In genomic region chr7:122261442-122261841, GRCh38 we compare ENCODE assay signal across 19 cellular contexts. TPM values are rescaled to one million over a fixed set of nuclear protein-coding genes. Genes with fewer than 3 reads are reported as not detected.
DNase-seq lines count a peak whose midpoint lies in the region; ATAC-seq and TF ChIP-seq lines count a peak whose summit lies in the region.
"Had no signal": no experiment of that assay in that cellular context is flagged by ENCODE, and none has a peak within 500 bp of the region (broad histone marks: within the 10 kb centered on the region; RNA-seq: fewer than 3 reads in every experiment).

No MANE protein-coding gene starts in this region.

- peak; percentile 28 for DNase-seq in NCI-H82 (lab: John Stamatoyannopoulos, UW)
- DNase-seq in NCI-H82 treated with DMSO at 0.1 percent for 48 hours (lab: John Stamatoyannopoulos, UW; ENCODE audit: unreplicated experiment), result no peak
- DNase-seq in NCI-H146 (lab: John Stamatoyannopoulos, UW), result peak; percentile 5
- no peak for DNase-seq in WTC11 (ENCODE audit: low spot score)
- no peak for DNase-seq in cardiac septum (ENCODE audit: low spot score)
- no peak for DNase-seq in KBM-7
- DNase-seq: 8988T; CD4-positive, alpha-beta memory T cell; DMS153; DMS79; GDM1; GOT3; HCEC 1CT; KG1 had no signal

- CTCF ChIA-PET in WTC11 (lab: Charles Lee), result interaction anchor here (0.6 to 1.2 kb wide), 4 partner anchors 13 to 512 kb away, joined by 3 to 4 read pairs (median 3); no protein-coding TSS in a partner anchor

- no peak for TF ChIP-seq CTCF in WTC11 (IDR thresholded peaks at IDR 0.05)

- peak overlapping the region; percentile 1; the same call in 1 of the 2 replicates for H3K4me3 Mint-ChIP-seq in WTC11
- H3K4me3 Mint-ChIP-seq: CD14-positive monocyte; CD4-positive, alpha-beta memory T cell; IgD-negative memory B cell had no signal

- H3K27me3 Mint-ChIP-seq in WTC11 (ENCODE audit: low read depth), result no peaks in the 10 kb centered on the region; the same call in none of the 2 replicates
- H3K27me3 Mint-ChIP-seq: IgD-negative memory B cell had no signal

- peak; percentile 30 for ATAC-seq in WTC11
- no peak for ATAC-seq in HG02938 (IDR thresholded peaks at IDR 0.05; ENCODE audit: unreplicated experiment)
- no peak for ATAC-seq in HG02973 (IDR thresholded peaks at IDR 0.05; ENCODE audit: unreplicated experiment)

- H3K27ac Mint-ChIP-seq in WTC11, result peak overlapping the region; percentile 13
- H3K27ac Mint-ChIP-seq: CD14-positive monocyte; CD4-positive, alpha-beta memory T cell; IgD-negative memory B cell had no signal

- POLR2A ChIA-PET in WTC11 (lab: Charles Lee), result interaction anchor here (0.6 kb wide), 1 partner anchor 32 kb away, joined by 3 read pairs; no protein-coding TSS in a partner anchor

- H3K36me3 Mint-ChIP-seq in WTC11, result no peaks in the 10 kb centered on the region
- H3K36me3 Mint-ChIP-seq: CD14-positive monocyte; CD4-positive, alpha-beta memory T cell had no signal

- intact Hi-C loops in cardiac septum (cut with DNase I), result no loop called here

- in situ Hi-C loops in KBM-7 (cut with MboI; ENCODE audit: low pct_unique_long_range_greater_than_20kb, low sequenced_read_pairs), result no loop called here

- peaks cover 4% of the 10 kb centered on the region; the same call in 1 of the 2 replicates for H3K9me3 Mint-ChIP-seq in WTC11
- H3K9me3 Mint-ChIP-seq: IgD-negative memory B cell had no signal

- H3K4me1 Mint-ChIP-seq in WTC11, result peaks cover 37% of the 10 kb centered on the region
- H3K4me1 Mint-ChIP-seq: CD14-positive monocyte; CD4-positive, alpha-beta memory T cell; IgD-negative memory B cell had no signal

TF ChIP-seq in WTC11, 78 proteins besides CTCF, POLR2A, EP300 and RAD21:
- TF ChIP-seq JAZF1 (CRISPR knock-in tag; IDR thresholded peaks at IDR 0.05) (no peak), EMX1 (CRISPR knock-in tag; IDR thresholded peaks at IDR 0.05) (no peak), KAT7 (CRISPR knock-in tag; IDR thresholded peaks at IDR 0.05; ENCODE audit: borderline replicate concordance) (no peak), ZNF423 (CRISPR knock-in tag; IDR thresholded peaks at IDR 0.05) (no peak), FOXK1 (CRISPR knock-in tag; IDR thresholded peaks at IDR 0.05) (no peak), ZNF396 (CRISPR knock-in tag; IDR thresholded peaks at IDR 0.05; ENCODE audit: borderline replicate concordance) (no peak), GABPB1 (CRISPR knock-in tag; IDR thresholded peaks at IDR 0.05) (no peak), RORB (CRISPR knock-in tag; IDR thresholded peaks at IDR 0.05) (no peak), IRF1 (CRISPR knock-in tag; IDR thresholded peaks at IDR 0.05) (no peak), ZBTB43 (CRISPR knock-in tag; IDR thresholded peaks at IDR 0.05) (no peak), SP1 (CRISPR knock-in tag; conservative IDR thresholded peaks at IDR 0.05) (no peak), NR3C1 (CRISPR knock-in tag; conservative IDR thresholded peaks at IDR 0.05; ENCODE audit: low read depth) (no peak), TEAD1 (CRISPR knock-in tag; IDR thresholded peaks at IDR 0.05) (no peak), NFYB (CRISPR knock-in tag; conservative IDR thresholded peaks at IDR 0.05; ENCODE audit: low read depth) (no peak)
- TF ChIP-seq, protein P1, sequence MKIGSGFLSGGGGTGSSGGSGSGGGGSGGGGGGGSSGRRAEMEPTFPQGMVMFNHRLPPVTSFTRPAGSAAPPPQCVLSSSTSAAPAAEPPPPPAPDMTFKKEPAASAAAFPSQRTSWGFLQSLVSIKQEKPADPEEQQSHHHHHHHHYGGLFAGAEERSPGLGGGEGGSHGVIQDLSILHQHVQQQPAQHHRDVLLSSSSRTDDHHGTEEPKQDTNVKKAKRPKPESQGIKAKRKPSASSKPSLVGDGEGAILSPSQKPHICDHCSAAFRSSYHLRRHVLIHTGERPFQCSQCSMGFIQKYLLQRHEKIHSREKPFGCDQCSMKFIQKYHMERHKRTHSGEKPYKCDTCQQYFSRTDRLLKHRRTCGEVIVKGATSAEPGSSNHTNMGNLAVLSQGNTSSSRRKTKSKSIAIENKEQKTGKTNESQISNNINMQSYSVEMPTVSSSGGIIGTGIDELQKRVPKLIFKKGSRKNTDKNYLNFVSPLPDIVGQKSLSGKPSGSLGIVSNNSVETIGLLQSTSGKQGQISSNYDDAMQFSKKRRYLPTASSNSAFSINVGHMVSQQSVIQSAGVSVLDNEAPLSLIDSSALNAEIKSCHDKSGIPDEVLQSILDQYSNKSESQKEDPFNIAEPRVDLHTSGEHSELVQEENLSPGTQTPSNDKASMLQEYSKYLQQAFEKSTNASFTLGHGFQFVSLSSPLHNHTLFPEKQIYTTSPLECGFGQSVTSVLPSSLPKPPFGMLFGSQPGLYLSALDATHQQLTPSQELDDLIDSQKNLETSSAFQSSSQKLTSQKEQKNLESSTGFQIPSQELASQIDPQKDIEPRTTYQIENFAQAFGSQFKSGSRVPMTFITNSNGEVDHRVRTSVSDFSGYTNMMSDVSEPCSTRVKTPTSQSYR (CRISPR knock-in tag; IDR thresholded peaks at IDR 0.05), result no peak
- TF ChIP-seq, protein P2, sequence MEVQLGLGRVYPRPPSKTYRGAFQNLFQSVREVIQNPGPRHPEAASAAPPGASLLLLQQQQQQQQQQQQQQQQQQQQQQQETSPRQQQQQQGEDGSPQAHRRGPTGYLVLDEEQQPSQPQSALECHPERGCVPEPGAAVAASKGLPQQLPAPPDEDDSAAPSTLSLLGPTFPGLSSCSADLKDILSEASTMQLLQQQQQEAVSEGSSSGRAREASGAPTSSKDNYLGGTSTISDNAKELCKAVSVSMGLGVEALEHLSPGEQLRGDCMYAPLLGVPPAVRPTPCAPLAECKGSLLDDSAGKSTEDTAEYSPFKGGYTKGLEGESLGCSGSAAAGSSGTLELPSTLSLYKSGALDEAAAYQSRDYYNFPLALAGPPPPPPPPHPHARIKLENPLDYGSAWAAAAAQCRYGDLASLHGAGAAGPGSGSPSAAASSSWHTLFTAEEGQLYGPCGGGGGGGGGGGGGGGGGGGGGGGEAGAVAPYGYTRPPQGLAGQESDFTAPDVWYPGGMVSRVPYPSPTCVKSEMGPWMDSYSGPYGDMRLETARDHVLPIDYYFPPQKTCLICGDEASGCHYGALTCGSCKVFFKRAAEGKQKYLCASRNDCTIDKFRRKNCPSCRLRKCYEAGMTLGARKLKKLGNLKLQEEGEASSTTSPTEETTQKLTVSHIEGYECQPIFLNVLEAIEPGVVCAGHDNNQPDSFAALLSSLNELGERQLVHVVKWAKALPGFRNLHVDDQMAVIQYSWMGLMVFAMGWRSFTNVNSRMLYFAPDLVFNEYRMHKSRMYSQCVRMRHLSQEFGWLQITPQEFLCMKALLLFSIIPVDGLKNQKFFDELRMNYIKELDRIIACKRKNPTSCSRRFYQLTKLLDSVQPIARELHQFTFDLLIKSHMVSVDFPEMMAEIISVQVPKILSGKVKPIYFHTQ (CRISPR knock-in tag; IDR thresholded peaks at IDR 0.05), result no peak
- TF ChIP-seq, protein P3, sequence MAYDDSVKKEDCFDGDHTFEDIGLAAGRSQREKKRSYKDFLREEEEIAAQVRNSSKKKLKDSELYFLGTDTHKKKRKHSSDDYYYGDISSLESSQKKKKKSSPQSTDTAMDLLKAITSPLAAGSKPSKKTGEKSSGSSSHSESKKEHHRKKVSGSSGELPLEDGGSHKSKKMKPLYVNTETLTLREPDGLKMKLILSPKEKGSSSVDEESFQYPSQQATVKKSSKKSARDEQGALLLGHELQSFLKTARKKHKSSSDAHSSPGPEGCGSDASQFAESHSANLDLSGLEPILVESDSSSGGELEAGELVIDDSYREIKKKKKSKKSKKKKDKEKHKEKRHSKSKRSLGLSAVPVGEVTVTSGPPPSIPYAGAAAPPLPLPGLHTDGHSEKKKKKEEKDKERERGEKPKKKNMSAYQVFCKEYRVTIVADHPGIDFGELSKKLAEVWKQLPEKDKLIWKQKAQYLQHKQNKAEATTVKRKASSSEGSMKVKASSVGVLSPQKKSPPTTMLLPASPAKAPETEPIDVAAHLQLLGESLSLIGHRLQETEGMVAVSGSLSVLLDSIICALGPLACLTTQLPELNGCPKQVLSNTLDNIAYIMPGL (CRISPR knock-in tag; IDR thresholded peaks at IDR 0.05), result no peak
- TF ChIP-seq, protein P4, sequence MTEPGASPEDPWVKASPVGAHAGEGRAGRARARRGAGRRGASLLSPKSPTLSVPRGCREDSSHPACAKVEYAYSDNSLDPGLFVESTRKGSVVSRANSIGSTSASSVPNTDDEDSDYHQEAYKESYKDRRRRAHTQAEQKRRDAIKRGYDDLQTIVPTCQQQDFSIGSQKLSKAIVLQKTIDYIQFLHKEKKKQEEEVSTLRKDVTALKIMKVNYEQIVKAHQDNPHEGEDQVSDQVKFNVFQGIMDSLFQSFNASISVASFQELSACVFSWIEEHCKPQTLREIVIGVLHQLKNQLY (CRISPR knock-in tag; IDR thresholded peaks at IDR 0.05), result no peak
- TF ChIP-seq, protein P5, sequence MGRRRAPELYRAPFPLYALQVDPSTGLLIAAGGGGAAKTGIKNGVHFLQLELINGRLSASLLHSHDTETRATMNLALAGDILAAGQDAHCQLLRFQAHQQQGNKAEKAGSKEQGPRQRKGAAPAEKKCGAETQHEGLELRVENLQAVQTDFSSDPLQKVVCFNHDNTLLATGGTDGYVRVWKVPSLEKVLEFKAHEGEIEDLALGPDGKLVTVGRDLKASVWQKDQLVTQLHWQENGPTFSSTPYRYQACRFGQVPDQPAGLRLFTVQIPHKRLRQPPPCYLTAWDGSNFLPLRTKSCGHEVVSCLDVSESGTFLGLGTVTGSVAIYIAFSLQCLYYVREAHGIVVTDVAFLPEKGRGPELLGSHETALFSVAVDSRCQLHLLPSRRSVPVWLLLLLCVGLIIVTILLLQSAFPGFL (CRISPR knock-in tag; IDR thresholded peaks at IDR 0.05; ENCODE audit: borderline replicate concordance), result no peak

RNA-seq across cellular contexts. Expression of gene FEZF1, which starts 43.1 kb away (rescaled TPM):
- total RNA-seq in WTC11 (2021), result 11.1 to 20.0 TPM (median 11.6 TPM) in 3 replicates
- total RNA-seq in cardiac septum, result 0.13 TPM
- total RNA-seq: CD4-positive, alpha-beta memory T cell; HepG2 had no signal

Comparison
In these comparisons a context has a peak if more than half of its experiments do, and no peak if none do; other contexts are left out.
1. DNase-seq: peak in NCI-H82 (single experiment) and NCI-H146 (single experiment); none in NCI-H82 treated with DMSO at 0.1 percent for 48 hours (single experiment), WTC11 (single experiment), cardiac septum (single experiment) and KBM-7 (single experiment).
2. RNA of gene FEZF1, which starts 43.1 kb away (total RNA-seq): 11.1 to 20.0 TPM in WTC11; 0.13 TPM in cardiac septum (single experiment); every median in the first group is over 10 times any median in the second.